ENCODE assay signal across 10 cellular contexts in the genomic region with DNA sequence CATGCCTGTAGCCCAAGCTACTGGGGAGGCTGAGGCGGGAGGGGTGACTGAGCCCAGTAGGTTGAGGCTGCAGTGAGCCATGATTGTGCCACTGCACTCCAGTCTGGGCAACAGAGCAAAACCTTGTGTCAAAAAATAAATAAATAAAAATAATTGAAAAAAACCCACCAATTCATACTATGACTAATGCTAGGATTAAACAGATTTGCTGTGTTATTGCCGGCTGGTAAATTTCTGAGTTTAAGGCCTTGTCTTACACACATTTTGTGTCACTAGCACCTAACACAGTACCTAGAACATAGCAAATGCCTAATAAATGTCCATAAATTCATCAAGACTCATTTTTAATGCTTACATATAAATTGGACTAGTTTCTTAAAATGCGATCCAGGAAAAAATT. TPM values are rescaled to one million over a fixed set of nuclear protein-coding genes. Genes with fewer than 3 reads are reported as not detected.
DNase-seq lines count a peak whose midpoint lies in the region; ATAC-seq and TF ChIP-seq lines count a peak whose summit lies in the region.
"Had no signal": no experiment of that assay in that cellular context is flagged by ENCODE, and none has a peak within 500 bp of the region (broad histone marks: within the 10 kb centered on the region; RNA-seq: fewer than 3 reads in every experiment).

No MANE protein-coding gene starts in this region.

- H3K27ac Mint-ChIP-seq in activated CD4-positive, alpha-beta T cell treated with anti-CD3 and anti-CD28 coated beads, Interleukin-2, amount 10 ng/mL, durations not matched to agents 24 days and 14 days: peak overlapping the region; percentile 96
- H3K27ac Mint-ChIP-seq in activated CD8-positive, alpha-beta T cell treated with anti-CD3 and anti-CD28 coated beads, Interleukin-2, amount 10 ng/mL, durations not matched to agents 7 days and 5 days: peak overlapping the region; percentile 88
- no peak overlapping the region for H3K27ac Mint-ChIP-seq in WTC11

- H3K4me3 ChIP-seq in subcutaneous abdominal adipose tissue (ENCODE audit: low read depth in 1 of 5, low read length in 5 of 5): no peak overlapping the region

- TF ChIP-seq CTCF in foreskin keratinocyte (conservative IDR thresholded peaks at IDR 0.05) (no peak), WTC11 (IDR thresholded peaks at IDR 0.05) (no peak)

- H3K36me3 ChIP-seq in subcutaneous abdominal adipose tissue (ENCODE audit: control insufficient read depth in 5 of 5, insufficient read depth in 5 of 5, low read length in 5 of 5): peaks cover 0 to 5% (median 1%) of the 10 kb centered on the region in 5 donors

- H3K9ac ChIP-seq in subcutaneous abdominal adipose tissue (ENCODE audit: low read length in 5 of 5): peak overlapping the region in 1 of 5 donors; percentile 11

- peaks cover 40% of the 10 kb centered on the region for H3K4me1 ChIP-seq in foreskin keratinocyte
- H3K4me1 ChIP-seq in subcutaneous abdominal adipose tissue (ENCODE audit: control insufficient read depth in 5 of 5, insufficient read depth in 5 of 5, low read length in 5 of 5): peaks cover 18 to 75% (median 64%) of the 10 kb centered on the region in 5 donors

- H3K27me3 Mint-ChIP-seq in activated CD4-positive, alpha-beta T cell treated with anti-CD3 and anti-CD28 coated beads, Interleukin-2, amount 10 ng/mL, durations not matched to agents 24 days and 14 days: no peaks in the 10 kb centered on the region
- no peaks in the 10 kb centered on the region for H3K27me3 Mint-ChIP-seq in activated CD8-positive, alpha-beta T cell treated with anti-CD3 and anti-CD28 coated beads, Interleukin-2, amount 10 ng/mL, durations not matched to agents 7 days and 5 days (ENCODE audit: low read depth)
- no peaks in the 10 kb centered on the region for H3K27me3 Mint-ChIP-seq in WTC11 (ENCODE audit: low read depth)

- peaks cover 15% of the 10 kb centered on the region for H3K36me3 Mint-ChIP-seq in activated CD4-positive, alpha-beta T cell treated with anti-CD3 and anti-CD28 coated beads, Interleukin-2, amount 10 ng/mL, durations not matched to agents 24 days and 14 days (ENCODE audit: low read depth)
- peaks cover 34% of the 10 kb centered on the region for H3K36me3 Mint-ChIP-seq in activated CD8-positive, alpha-beta T cell treated with anti-CD3 and anti-CD28 coated beads, Interleukin-2, amount 10 ng/mL, durations not matched to agents 7 days and 5 days (ENCODE audit: low read depth)
- H3K36me3 Mint-ChIP-seq in WTC11: peaks cover 6% of the 10 kb centered on the region

- POLR2A ChIA-PET in activated CD8-positive, alpha-beta T cell treated with anti-CD3 and anti-CD28 coated beads, Interleukin-2, amount 10 ng/mL, durations not matched to agents 7 days and 5 days (lab: Charles Lee): interaction anchor here (2.1 kb wide), 1 partner anchor 9 kb away, joined by 14 read pairs; a partner anchor contains a TSS
- POLR2A ChIA-PET in WTC11 (lab: Charles Lee): no interaction called here

- no peaks in the 10 kb centered on the region for H3K9me3 Mint-ChIP-seq in activated CD4-positive, alpha-beta T cell treated with anti-CD3 and anti-CD28 coated beads, Interleukin-2, amount 10 ng/mL, durations not matched to agents 24 days and 14 days
- no peaks in the 10 kb centered on the region for H3K9me3 Mint-ChIP-seq in activated CD8-positive, alpha-beta T cell treated with anti-CD3 and anti-CD28 coated beads, Interleukin-2, amount 10 ng/mL, durations not matched to agents 7 days and 5 days (ENCODE audit: insufficient read depth)
- no peaks in the 10 kb centered on the region for H3K9me3 Mint-ChIP-seq in WTC11

- no peaks in the 10 kb centered on the region for H3K9me3 ChIP-seq in subcutaneous abdominal adipose tissue (ENCODE audit: control insufficient read depth in 5 of 5, low read length in 5 of 5)

- DNase-seq in activated CD4-positive, alpha-beta T cell treated with anti-CD3 and anti-CD28 coated beads, Interleukin-2, amount 10 ng/mL, durations not matched to agents 24 days and 14 days: no peak
- DNase-seq in activated CD4-positive, alpha-beta T cell treated with anti-CD3 and anti-CD28 coated beads, Interleukin-2, amount 50 U/mL, for 4 hours: no peak
- DNase-seq in activated CD8-positive, alpha-beta T cell treated with anti-CD3 and anti-CD28 coated beads, Interleukin-2, amount 10 ng/mL, durations not matched to agents 7 days and 5 days: no peak
- peak in 1 of 2 donors; percentile 18 for DNase-seq in foreskin keratinocyte
- no peak for DNase-seq in WTC11 (ENCODE audit: low spot score)
- DNase-seq in NCI-H128 (lab: John Stamatoyannopoulos, UW; ENCODE audit: unreplicated experiment): no peak
- DNase-seq: kidney, NCI-H510A had no signal

- no peak for ATAC-seq in activated CD8-positive, alpha-beta T cell treated with anti-CD3 and anti-CD28 coated beads, Interleukin-2, amount 10 ng/mL, durations not matched to agents 7 days and 5 days
- ATAC-seq in foreskin keratinocyte (peak; percentile 0), GM21367 (IDR thresholded peaks at IDR 0.05; ENCODE audit: unreplicated experiment) (no peak), WTC11 (no peak)

- peaks cover 77% of the 10 kb centered on the region for H3K4me1 Mint-ChIP-seq in activated CD4-positive, alpha-beta T cell treated with anti-CD3 and anti-CD28 coated beads, Interleukin-2, amount 10 ng/mL, durations not matched to agents 24 days and 14 days
- peaks cover 90% of the 10 kb centered on the region for H3K4me1 Mint-ChIP-seq in activated CD8-positive, alpha-beta T cell treated with anti-CD3 and anti-CD28 coated beads, Interleukin-2, amount 10 ng/mL, durations not matched to agents 7 days and 5 days (ENCODE audit: low read depth)
- H3K4me1 Mint-ChIP-seq in WTC11: peaks cover 64% of the 10 kb centered on the region

- peak overlapping the region; percentile 83 for H3K4me3 Mint-ChIP-seq in activated CD4-positive, alpha-beta T cell treated with anti-CD3 and anti-CD28 coated beads, Interleukin-2, amount 10 ng/mL, durations not matched to agents 24 days and 14 days
- peak overlapping the region; percentile 64 for H3K4me3 Mint-ChIP-seq in activated CD8-positive, alpha-beta T cell treated with anti-CD3 and anti-CD28 coated beads, Interleukin-2, amount 10 ng/mL, durations not matched to agents 7 days and 5 days
- H3K4me3 Mint-ChIP-seq in WTC11: no peak overlapping the region

- CTCF ChIA-PET in activated CD8-positive, alpha-beta T cell treated with anti-CD3 and anti-CD28 coated beads, Interleukin-2, amount 10 ng/mL, durations not matched to agents 7 days and 5 days (lab: Charles Lee): interaction anchor here (0.8 kb wide), 1 partner anchor 156 kb away, joined by 5 read pairs; no protein-coding TSS in a partner anchor
- CTCF ChIA-PET in WTC11 (lab: Charles Lee): no interaction called here

- intact Hi-C loops in activated CD4-positive, alpha-beta T cell treated with anti-CD3 and anti-CD28 coated beads, Interleukin-2, amount 10 ng/mL, durations not matched to agents 24 days and 14 days (cut with micrococcal nuclease): loop anchor here (1.0 kb wide), 1 partner anchor 9 kb away; no protein-coding TSS in a partner anchor

- peak overlapping the region; percentile 100 for H3K27ac ChIP-seq in foreskin keratinocyte
- H3K27ac ChIP-seq in subcutaneous abdominal adipose tissue (ENCODE audit: low read depth, low read length): peak overlapping the region; percentile 93

- no peaks in the 10 kb centered on the region for H3K27me3 ChIP-seq in foreskin keratinocyte
- H3K27me3 ChIP-seq in subcutaneous abdominal adipose tissue (ENCODE audit: control insufficient read depth in 5 of 5, insufficient read depth in 4 of 5, low read length in 5 of 5): no peaks in the 10 kb centered on the region

TF ChIP-seq in WTC11, 78 proteins besides CTCF, POLR2A, EP300 and RAD21 (continues in another document):
- TF ChIP-seq, protein P1, sequence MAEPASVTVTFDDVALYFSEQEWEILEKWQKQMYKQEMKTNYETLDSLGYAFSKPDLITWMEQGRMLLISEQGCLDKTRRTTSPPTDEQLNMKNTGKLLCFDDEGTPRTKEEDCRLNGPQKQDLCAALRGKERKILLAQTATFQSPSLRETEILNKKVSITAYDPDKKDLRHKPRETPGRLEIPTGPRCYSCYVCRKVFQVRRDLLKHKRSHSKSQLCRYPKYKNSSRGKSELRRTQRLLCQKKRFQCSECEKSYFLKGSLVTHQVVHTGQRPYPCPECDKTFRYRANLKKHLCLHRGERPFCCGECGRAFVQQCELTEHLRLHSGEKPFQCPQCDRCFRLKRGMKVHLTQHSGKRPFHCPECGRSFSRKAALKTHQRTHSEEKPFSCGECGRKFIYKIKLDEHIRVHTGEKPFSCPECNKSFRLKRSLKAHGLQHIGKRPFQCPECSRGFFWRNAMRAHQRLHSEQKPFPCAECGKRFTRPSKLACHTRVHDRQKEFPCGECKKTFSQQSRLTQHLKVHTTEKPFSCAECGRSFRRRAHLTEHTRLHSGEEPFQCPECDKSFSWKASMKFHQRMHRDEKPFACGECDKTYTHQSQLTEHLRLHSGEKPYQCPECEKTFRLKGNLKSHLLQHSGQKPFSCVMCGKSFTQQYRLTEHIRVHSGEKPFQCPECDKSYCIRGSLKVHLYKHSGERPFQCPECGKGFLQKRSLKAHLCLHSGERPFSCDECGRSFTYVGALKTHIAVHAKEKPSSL (CRISPR knock-in tag; conservative IDR thresholded peaks at IDR 0.05): no peak
- TF ChIP-seq ZNF671 (CRISPR knock-in tag; IDR thresholded peaks at IDR 0.05): no peak

RNA-seq across cellular contexts. Expression of a gene that starts 8.7 kb away (rescaled TPM):
- total RNA-seq in activated CD4-positive, alpha-beta T cell treated with anti-CD3 and anti-CD28 coated beads, Interleukin-2, amount 10 ng/mL, durations not matched to agents 24 days and 14 days: 60.3 and 61.3 TPM in 2 replicates
- 10 to 100 TPM; 85.0 to 85.9 TPM for total RNA-seq in activated CD8-positive, alpha-beta T cell treated with anti-CD3 and anti-CD28 coated beads, Interleukin-2, amount 10 ng/mL, durations not matched to agents 7 days and 5 days
- total RNA-seq in foreskin keratinocyte (60.6 and 63.8 TPM in 2 replicates), WTC11 (2021) (45.1 to 61.1 TPM (median 60.4 TPM) in 3 replicates)
- 18.5 and 21.5 TPM in 2 replicates for polyA plus RNA-seq in foreskin keratinocyte

RNA-seq across cellular contexts. Expression of a gene that starts 35.7 kb away (rescaled TPM):
- total RNA-seq in activated CD4-positive, alpha-beta T cell treated with anti-CD3 and anti-CD28 coated beads, Interleukin-2, amount 10 ng/mL, durations not matched to agents 24 days and 14 days: 13.6 and 13.9 TPM in 2 replicates
- 10 to 100 TPM; 17.4 to 18.9 TPM for total RNA-seq in activated CD8-positive, alpha-beta T cell treated with anti-CD3 and anti-CD28 coated beads, Interleukin-2, amount 10 ng/mL, durations not matched to agents 7 days and 5 days
- 5.1 and 5.7 TPM in 2 replicates for total RNA-seq in foreskin keratinocyte
- 3.7 TPM in 2 replicates for polyA plus RNA-seq in foreskin keratinocyte
- 23.4 to 31.1 TPM (median 24.7 TPM) in 3 replicates for total RNA-seq in WTC11 (2021)
